Comparison of ENCODE assay signal across 9 cellular contexts in genomic region chr14:53355581-53356112, GRCh38.
DNase-seq lines count a peak whose midpoint lies in the region; ATAC-seq and TF ChIP-seq lines count a peak whose summit lies in the region.
"Had no signal": no experiment of that assay in that cellular context is flagged by ENCODE, and none has a peak within 500 bp of the region (broad histone marks: within the 10 kb centered on the region; RNA-seq: fewer than 3 reads in every experiment).

No MANE protein-coding gene starts in this region.

- H3K4me1 ChIP-seq in SJCRH30, result peaks cover 31% of the 10 kb centered on the region
- H3K4me1 ChIP-seq: spleen had no signal

- H3K4me3 ChIP-seq in HFF-Myc (replicated peaks; ENCODE audit: low read depth, low read length) (no peak overlapping the region), SJCRH30 (no peak overlapping the region)
- H3K4me3 ChIP-seq: spleen had no signal

- no peak for ATAC-seq in HG03469 (IDR thresholded peaks at IDR 0.05; ENCODE audit: unreplicated experiment)

- H3K36me3 ChIP-seq in SJCRH30, result no peaks in the 10 kb centered on the region
- H3K36me3 ChIP-seq: spleen had no signal

- DNase-seq in A172 (ENCODE audit: low spot score), result peak; percentile 86
- DNase-seq in HFF-Myc (ENCODE audit: extremely low read depth, low read depth), result peak; percentile 89
- peak; percentile 85 to 93 for DNase-seq in SJCRH30
- DNase-seq in iPS DF 19.7 (ENCODE audit: low read depth, low spot score), result peak; percentile 98
- no peak for DNase-seq in NCI-H1436 (lab: John Stamatoyannopoulos, UW)
- no peak for DNase-seq in NAMALWA (ENCODE audit: low spot score)
- no peak for DNase-seq in activated CD8-positive, alpha-beta memory T cell treated with anti-CD3 and anti-CD28 coated beads, Interleukin-2, amount 50 U/mL, for 4 hours
- DNase-seq: spleen had no signal

- no peaks in the 10 kb centered on the region for H3K27me3 ChIP-seq in SJCRH30
- H3K27me3 ChIP-seq: spleen had no signal

- peak overlapping the region; percentile 54 for H3K27ac ChIP-seq in SJCRH30

- no peak for TF ChIP-seq CTCF in HFF-Myc (IDR thresholded peaks at IDR 0.05; ENCODE audit: low read depth, low read length, missing control alignments)

- no peaks in the 10 kb centered on the region for H3K9me3 ChIP-seq in SJCRH30 (replicated peaks)
- H3K9me3 ChIP-seq: spleen had no signal

Comparison
In these comparisons a context has a peak if more than half of its experiments do, and no peak if none do; other contexts are left out.
1. DNase-seq: peak in A172 (single experiment), HFF-Myc (single experiment), SJCRH30 (2 of 2) and iPS DF 19.7 (single experiment); none in NCI-H1436 (single experiment), NAMALWA (single experiment) and activated CD8-positive, alpha-beta memory T cell treated with anti-CD3 and anti-CD28 coated beads, Interleukin-2, amount 50 U/mL, for 4 hours (single experiment).